ENCODE assay signal across 10 cellular contexts in the genomic region with DNA sequence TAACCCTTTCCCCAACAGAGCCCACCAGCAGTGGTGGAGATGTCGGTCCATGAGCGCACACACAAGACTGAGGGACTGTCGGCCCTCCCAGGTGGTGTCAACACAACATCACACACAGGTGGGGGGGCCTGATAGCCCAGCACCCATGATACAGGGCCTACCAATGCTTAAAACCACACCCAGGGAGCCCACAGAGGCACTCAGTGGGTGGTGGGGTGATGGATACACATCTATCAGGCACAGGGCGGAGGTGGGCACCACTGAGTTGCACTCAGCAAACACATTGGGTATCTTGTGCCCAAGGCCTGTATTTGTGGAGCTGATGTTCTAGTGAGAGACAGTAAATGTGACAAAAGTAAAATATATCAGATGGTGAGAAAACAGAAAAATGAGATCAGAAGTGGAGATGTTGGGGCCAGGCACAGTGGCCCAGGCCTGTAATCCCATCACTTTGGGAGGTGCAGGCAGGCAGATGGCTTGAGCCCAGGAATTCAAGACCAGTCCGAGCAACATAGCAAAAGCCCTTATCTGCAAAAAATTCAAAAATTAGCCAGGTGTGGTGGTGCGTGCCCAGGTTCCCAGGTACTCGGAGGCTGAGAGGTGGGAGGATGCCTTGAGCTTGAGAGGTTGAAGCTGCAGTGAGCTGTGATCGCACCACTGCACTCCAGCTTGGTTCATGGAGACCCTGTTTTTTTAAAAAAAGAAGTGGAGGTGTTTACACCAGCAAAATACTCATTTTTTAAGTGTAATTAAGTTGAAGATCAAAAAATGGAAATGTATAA. TPM values are rescaled to one million over a fixed set of nuclear protein-coding genes. Genes with fewer than 3 reads are reported as not detected.
DNase-seq lines count a peak whose midpoint lies in the region; ATAC-seq and TF ChIP-seq lines count a peak whose summit lies in the region.
"Had no signal": no experiment of that assay in that cellular context is flagged by ENCODE, and none has a peak within 500 bp of the region (broad histone marks: within the 10 kb centered on the region; RNA-seq: fewer than 3 reads in every experiment).

No MANE protein-coding gene starts in this region.

- H3K27me3 ChIP-seq in right cardiac atrium (ENCODE audit: control insufficient read depth, insufficient read depth), result no peaks in the 10 kb centered on the region
- no peaks in the 10 kb centered on the region for H3K27me3 ChIP-seq in ascending aorta
- no peaks in the 10 kb centered on the region for H3K27me3 ChIP-seq in muscle layer of duodenum (ENCODE audit: low read depth, low read length)
- H3K27me3 ChIP-seq in upper lobe of right lung, result no peaks in the 10 kb centered on the region
- no peaks in the 10 kb centered on the region for H3K27me3 ChIP-seq in BE2C
- H3K27me3 ChIP-seq: pancreas had no signal

- ATAC-seq in right cardiac atrium (no peak), left ventricle myocardium superior (no peak), upper lobe of right lung (no peak), SK-N-SH treated with all-trans-retinoic acid at 6 μM for 48 hours (no peak)
- ATAC-seq: pancreas had no signal

- no peak overlapping the region for H3K27ac ChIP-seq in right cardiac atrium (ENCODE audit: low read length)
- peak overlapping the region; percentile 80 to 82 for H3K27ac ChIP-seq in ascending aorta
- H3K27ac ChIP-seq in muscle layer of duodenum (ENCODE audit: low read length), result peak overlapping the region; percentile 49
- H3K27ac ChIP-seq in upper lobe of right lung, result peak overlapping the region; percentile 92

- H3K9me3 ChIP-seq in right cardiac atrium (ENCODE audit: control insufficient read depth, low read length) (no peaks in the 10 kb centered on the region), ascending aorta (no peaks in the 10 kb centered on the region), muscle layer of duodenum (ENCODE audit: control insufficient read depth in 1 of 2, low read length in 2 of 2) (no peaks in the 10 kb centered on the region), upper lobe of right lung (no peaks in the 10 kb centered on the region), BE2C (no peaks in the 10 kb centered on the region)
- H3K9me3 ChIP-seq: pancreas had no signal

- intact Hi-C loops in right cardiac atrium (cut with DNase I) (no loop called here), left ventricle myocardium superior (cut with micrococcal nuclease) (no loop called here), ascending aorta (cut with DNase I) (loop anchor here (10.0 kb wide), 2 partner anchors 745 to 1315 kb away; a partner anchor contains a TSS), upper lobe of right lung (cut with DNase I) (no loop called here)

- H3K4me3 ChIP-seq in right cardiac atrium (ENCODE audit: low read length) (no peak overlapping the region), ascending aorta (no peak overlapping the region), muscle layer of duodenum (ENCODE audit: low read depth in 1 of 2, low read length in 2 of 2) (no peak overlapping the region), upper lobe of right lung (no peak overlapping the region), BE2C (ENCODE audit: low read depth, low read length) (no peak overlapping the region)
- H3K4me3 ChIP-seq: pancreas had no signal

- no peak for TF ChIP-seq CTCF in ascending aorta (IDR thresholded peaks at IDR 0.05)
- TF ChIP-seq CTCF in upper lobe of right lung (IDR thresholded peaks at IDR 0.05), result no peak
- no peak for TF ChIP-seq CTCF in BE2C (IDR thresholded peaks at IDR 0.05; ENCODE audit: low read depth, low read length)

- peaks cover 9 to 15% of the 10 kb centered on the region in 2 donors for H3K36me3 ChIP-seq in ascending aorta
- H3K36me3 ChIP-seq in muscle layer of duodenum (ENCODE audit: control insufficient read depth in 1 of 2, insufficient read depth in 2 of 2, low read length in 2 of 2), result peaks cover 4 to 14% of the 10 kb centered on the region in 2 donors
- peaks cover 12% of the 10 kb centered on the region for H3K36me3 ChIP-seq in upper lobe of right lung
- H3K36me3 ChIP-seq in BE2C, result no peaks in the 10 kb centered on the region
- H3K36me3 ChIP-seq: pancreas had no signal

- WGBS in right cardiac atrium, result 92% methylated on average over 8 of the region's 8 CpGs

- DNase-seq in right cardiac atrium (peak in 2 of 3 donors; percentile 8 to 55), left ventricle myocardium superior (no peak), ascending aorta (ENCODE audit: low spot score in 2 of 2) (no peak), upper lobe of right lung (no peak), DMS114 treated with DMSO at 0.1 percent for 48 hours (lab: John Stamatoyannopoulos, UW; ENCODE audit: unreplicated experiment) (no peak), BE2C (no peak)
- DNase-seq: NCI-H1417, pancreas had no signal

- H3K4me1 ChIP-seq in right cardiac atrium (ENCODE audit: control insufficient read depth, insufficient read depth, low read length), result peaks cover 4% of the 10 kb centered on the region
- H3K4me1 ChIP-seq in ascending aorta, result peaks cover 8 to 23% of the 10 kb centered on the region in 2 donors
- peaks cover 15% of the 10 kb centered on the region in 2 donors for H3K4me1 ChIP-seq in muscle layer of duodenum (ENCODE audit: control insufficient read depth in 1 of 2, insufficient read depth in 2 of 2, low read length in 2 of 2)
- peaks cover 45% of the 10 kb centered on the region for H3K4me1 ChIP-seq in upper lobe of right lung
- H3K4me1 ChIP-seq in BE2C, result peaks cover 29% of the 10 kb centered on the region

TF ChIP-seq in SK-N-SH treated with all-trans-retinoic acid at 6 μM for 48 hours, 23 proteins besides CTCF, POLR2A, EP300 and RAD21:
- TF ChIP-seq RARB (CRISPR knock-in tag; IDR thresholded peaks at IDR 0.05) (no peak), ESRRG (CRISPR knock-in tag; IDR thresholded peaks at IDR 0.05) (no peak)

RNA-seq across cellular contexts. Expression of a gene that starts 6.8 kb away (rescaled TPM):
- 100 to 1,000 TPM in 1 of 4 donors, 10 to 100 TPM in 3; 38.1 to 157 (median 56.4) TPM for total RNA-seq in right cardiac atrium
- polyA plus RNA-seq in right cardiac atrium, result 203 TPM
- 53.0 TPM for total RNA-seq in left ventricle myocardium superior
- total RNA-seq in ascending aorta, result 1,166 TPM
- total RNA-seq in upper lobe of right lung, result 224 TPM
- 16.7 TPM for polyA plus RNA-seq in BE2C (2012; ENCODE audit: insufficient read depth, insufficient read length, low read depth)

RNA-seq across cellular contexts. Expression of a gene that starts 8.7 kb away (rescaled TPM):
- 10 to 100 TPM; 25.1 to 31.8 (median 27.0) TPM for total RNA-seq in right cardiac atrium
- 38.3 TPM for polyA plus RNA-seq in right cardiac atrium
- 22.2 TPM for total RNA-seq in left ventricle myocardium superior
- total RNA-seq in ascending aorta, result 60.8 TPM
- 28.8 TPM for total RNA-seq in upper lobe of right lung
- polyA plus RNA-seq in BE2C (2012; ENCODE audit: insufficient read depth, insufficient read length, low read depth), result 101 TPM

RNA-seq across cellular contexts. Expression of a gene that starts 9.0 kb away (rescaled TPM):
- total RNA-seq in right cardiac atrium (10 to 100 TPM; 41.0 to 42.8 (median 41.3) TPM), left ventricle myocardium superior (34.8 TPM), ascending aorta (12.7 TPM), upper lobe of right lung (33.3 TPM)
- polyA plus RNA-seq in right cardiac atrium, result 43.5 TPM
- 130 TPM for polyA plus RNA-seq in BE2C (2012; ENCODE audit: insufficient read depth, insufficient read length, low read depth)

RNA-seq across cellular contexts. Expression of a gene that starts 12.6 kb away (rescaled TPM):
- 10 to 100 TPM; 13.1 to 29.5 (median 20.1) TPM for total RNA-seq in right cardiac atrium
- polyA plus RNA-seq in right cardiac atrium, result 11.3 TPM
- total RNA-seq in left ventricle myocardium superior, result 11.6 TPM
- 52.9 TPM for total RNA-seq in ascending aorta
- total RNA-seq in upper lobe of right lung, result 32.4 TPM
- polyA plus RNA-seq in BE2C (2012; ENCODE audit: insufficient read depth, insufficient read length, low read depth), result 35.9 TPM

RNA-seq across cellular contexts. Expression of a gene that starts 35.9 kb away (rescaled TPM):
- total RNA-seq in right cardiac atrium (1,000 to 10,000 TPM; 1,282 to 1,746 (median 1,468) TPM), left ventricle myocardium superior (1,154 TPM), ascending aorta (1,453 TPM), upper lobe of right lung (1,446 TPM)
- 1,560 TPM for polyA plus RNA-seq in right cardiac atrium
- polyA plus RNA-seq in BE2C (2012; ENCODE audit: insufficient read depth, insufficient read length, low read depth), result 3,669 TPM

Comparison
In these comparisons a context has a peak if more than half of its experiments do, and no peak if none do; other contexts are left out.
1. DNase-seq: peak in right cardiac atrium (2 of 3); none in left ventricle myocardium superior (single experiment), ascending aorta (0 of 2), upper lobe of right lung (single experiment), DMS114 treated with DMSO at 0.1 percent for 48 hours (single experiment) and BE2C (single experiment).